9 cellular contexts compared by ENCODE assay signal in genomic region chr4:184396001-184396400, GRCh38.
A peak's percentile ranks its signal among the peaks of the same experiment; 100 is the strongest.
DNase-seq lines count a peak whose midpoint lies in the region; ATAC-seq, FAIRE-seq and TF ChIP-seq lines count a peak whose summit lies in the region.
"Had no signal": no experiment of that assay in that cellular context is flagged by ENCODE, and none has a peak within 500 bp of the region (broad histone marks: within the 10 kb centered on the region; RNA-seq: fewer than 3 reads in every experiment).

No MANE protein-coding gene starts in this region.

- TF ChIP-seq CTCF in esophagus muscularis mucosa (IDR thresholded peaks at IDR 0.05): no peak
- TF ChIP-seq CTCF in endothelial cell (IDR thresholded peaks at IDR 0.05; ENCODE audit: unreplicated experiment): no peak

- H3K36me3 ChIP-seq in esophagus muscularis mucosa: peaks cover 28 to 92% (median 74%) of the 10 kb centered on the region in 4 donors

- peaks cover 2% of the 10 kb centered on the region for H3K27me3 Mint-ChIP-seq in endothelial cell (ENCODE audit: unreplicated experiment)

- no peaks in the 10 kb centered on the region for H3K27me3 ChIP-seq in esophagus muscularis mucosa

- peak; percentile 93 for FAIRE-seq in GM12892 (lab: Jason Lieb, UNC)

- no peak overlapping the region for H3K4me3 ChIP-seq in esophagus muscularis mucosa

- intact Hi-C loops in esophagus muscularis mucosa (cut with DNase I): loop anchor here (10.0 kb wide), 1 partner anchor 69 kb away; no protein-coding TSS in a partner anchor

- peaks cover 62% of the 10 kb centered on the region for H3K36me3 Mint-ChIP-seq in endothelial cell (ENCODE audit: low read depth, unreplicated experiment)

- H3K27ac ChIP-seq in esophagus muscularis mucosa (replicated peaks in 1 of 4): peak overlapping the region; percentile 16 to 65 (median 56)
- H3K27ac ChIP-seq: epithelial cell of prostate had no signal

- DNase-seq in GM12892 (ENCODE audit: insufficient read length) (peak; percentile 46), esophagus muscularis mucosa (ENCODE audit: extremely low spot score) (no peak), endothelial cell (ENCODE audit: low spot score) (no peak), T-helper 2 cell (no peak), kidney tubule cell (ENCODE audit: low spot score) (no peak), superior temporal gyrus (ENCODE audit: extremely low spot score) (no peak)

- H3K4me1 ChIP-seq in esophagus muscularis mucosa: peaks cover 23 to 37% (median 32%) of the 10 kb centered on the region in 4 donors

- TF ChIP-seq POLR2A in GM12892 (IDR thresholded peaks at IDR 0.05; ENCODE audit: low read depth, low read length): no peak; the same call in 1 of the 2 replicates
- TF ChIP-seq POLR2A in esophagus muscularis mucosa (IDR thresholded peaks at IDR 0.05; ENCODE audit: low read depth): no peak

- H3K9me3 ChIP-seq in esophagus muscularis mucosa: no peaks in the 10 kb centered on the region

- ATAC-seq in GM19467 (IDR thresholded peaks at IDR 0.05; ENCODE audit: unreplicated experiment) (peak; percentile 85), HG03354 (IDR thresholded peaks at IDR 0.05; ENCODE audit: poor library complexity, severe bottlenecking, unreplicated experiment) (peak; percentile 95)

- TF ChIP-seq EP300 in esophagus muscularis mucosa (IDR thresholded peaks at IDR 0.05): no peak

- WGBS in esophagus muscularis mucosa: 97% methylated on average over 14 of the region's 14 CpGs

- no peak overlapping the region for H3K4me3 Mint-ChIP-seq in endothelial cell (ENCODE audit: unreplicated experiment)

- peaks cover 3% of the 10 kb centered on the region for H3K4me1 Mint-ChIP-seq in endothelial cell (ENCODE audit: unreplicated experiment)

- H3K9me3 Mint-ChIP-seq in endothelial cell (ENCODE audit: unreplicated experiment): no peaks in the 10 kb centered on the region

- H3K27ac Mint-ChIP-seq in endothelial cell (ENCODE audit: unreplicated experiment): no peak overlapping the region
